Comparison of ENCODE assay signal across 1 cellular context in genomic region chr15:44853304-44853950, GRCh38.
TF ChIP-seq lines count a peak whose summit lies in the region.
"Not testable (repeated sequence)": the region's sequence is repeated elsewhere in the genome, so short reads cannot be mapped to it uniquely, and the experiment has no call there.

No MANE protein-coding gene starts in this region.

TF ChIP-seq in HepG2, 621 proteins besides CTCF, POLR2A, EP300 and RAD21 (continued from another document and continues in another):
- peak; percentile 54; the same call in 1 of the 2 replicates for TF ChIP-seq GATAD1 (CRISPR knock-in tag; IDR thresholded peaks at IDR 0.05)
- peak; percentile 46; the same call in 1 of the 2 replicates for TF ChIP-seq HOXA3 (CRISPR knock-in tag; IDR thresholded peaks at IDR 0.05)
- 0 out of 2 replicates have a peak, but pooled peaks have one; percentile 23 for TF ChIP-seq RERE (CRISPR knock-in tag; IDR thresholded peaks at IDR 0.05; ENCODE audit: low read depth)
- peak; percentile 42; the same call in 1 of the 2 replicates for TF ChIP-seq NR2F2 (IDR thresholded peaks at IDR 0.05; ENCODE audit: borderline replicate concordance, low read depth)
- peak; percentile 60 for TF ChIP-seq ZNF614 (CRISPR knock-in tag; IDR thresholded peaks at IDR 0.05; ENCODE audit: borderline replicate concordance)
- TF ChIP-seq RXRA (CRISPR knock-in tag; IDR thresholded peaks at IDR 0.05): peak; percentile 30; the same call in 1 of the 2 replicates
- TF ChIP-seq MEF2D (CRISPR knock-in tag; IDR thresholded peaks at IDR 0.05): peak; percentile 22; the same call in 1 of the 2 replicates
- TF ChIP-seq HHEX (CRISPR knock-in tag; IDR thresholded peaks at IDR 0.05): peak; percentile 44; the same call in 1 of the 2 replicates
- TF ChIP-seq FOXA1, SOX6, SOX13 (IDR thresholded peaks at IDR 0.05): not testable (repeated sequence)
- TF ChIP-seq FOXA1 (CRISPR knock-in tag; IDR thresholded peaks at IDR 0.05): peak; percentile 67; the same call in 1 of the 2 replicates
- TF ChIP-seq SP5 (CRISPR knock-in tag; IDR thresholded peaks at IDR 0.05; ENCODE audit: borderline replicate concordance, low read depth): peak; percentile 11; the same call in 1 of the 2 replicates
- TF ChIP-seq MIXL1 (CRISPR knock-in tag; IDR thresholded peaks at IDR 0.05): peak; percentile 32; the same call in 1 of the 2 replicates
- peak; percentile 82 for TF ChIP-seq GATAD2A (CRISPR knock-in tag; IDR thresholded peaks at IDR 0.05)
- TF ChIP-seq HOMEZ (CRISPR knock-in tag; IDR thresholded peaks at IDR 0.05; ENCODE audit: low read depth): peak; percentile 27; the same call in 1 of the 2 replicates
- TF ChIP-seq ARID5B (CRISPR knock-in tag; IDR thresholded peaks at IDR 0.05): peak; percentile 77
- TF ChIP-seq RARA (CRISPR knock-in tag; IDR thresholded peaks at IDR 0.05): peak; percentile 35; the same call in 1 of the 2 replicates
- 0 out of 2 replicates have a peak, but pooled peaks have one; percentile 33 for TF ChIP-seq ZBTB38 (CRISPR knock-in tag; IDR thresholded peaks at IDR 0.05)
- TF ChIP-seq SOX5 (CRISPR knock-in tag; IDR thresholded peaks at IDR 0.05; ENCODE audit: borderline replicate concordance): peak; percentile 71
- TF ChIP-seq ZNF580 (CRISPR knock-in tag; IDR thresholded peaks at IDR 0.05; ENCODE audit: borderline replicate concordance, low read depth): 0 out of 2 replicates have a peak, but pooled peaks have one; percentile 50
- TF ChIP-seq HMGXB4 (CRISPR knock-in tag; IDR thresholded peaks at IDR 0.05; ENCODE audit: borderline replicate concordance in 1 of 2, low read depth in 1 of 2): peak; percentile 48 to 54; a peak in 1 of 4 replicates
- TF ChIP-seq HMG20A (CRISPR knock-in tag; IDR thresholded peaks at IDR 0.05; ENCODE audit: borderline replicate concordance): peak; percentile 65; the same call in 1 of the 2 replicates
- TF ChIP-seq MED1 (CRISPR knock-in tag; IDR thresholded peaks at IDR 0.05): peak; percentile 52
- peak; percentile 65; the same call in 1 of the 2 replicates for TF ChIP-seq ZNF331 (CRISPR knock-in tag; IDR thresholded peaks at IDR 0.05)
- peak; percentile 60; the same call in 1 of the 2 replicates for TF ChIP-seq IKZF5 (CRISPR knock-in tag; IDR thresholded peaks at IDR 0.05)
- peak; percentile 44; the same call in 1 of the 2 replicates for TF ChIP-seq ZNF644 (CRISPR knock-in tag; IDR thresholded peaks at IDR 0.05; ENCODE audit: low read depth)
- peak; percentile 71 for TF ChIP-seq SOX6 (CRISPR knock-in tag; IDR thresholded peaks at IDR 0.05)
- peak; percentile 66; the same call in 1 of the 2 replicates for TF ChIP-seq CBX5 (CRISPR knock-in tag; IDR thresholded peaks at IDR 0.05; ENCODE audit: borderline replicate concordance)
- 0 out of 2 replicates have a peak, but pooled peaks have one; percentile 35 for TF ChIP-seq ZNF124 (CRISPR knock-in tag; IDR thresholded peaks at IDR 0.05)
- TF ChIP-seq PHF21A (CRISPR knock-in tag; IDR thresholded peaks at IDR 0.05): peak; percentile 58
- TF ChIP-seq THAP11 (CRISPR knock-in tag; IDR thresholded peaks at IDR 0.05): peak; percentile 51
- peak; percentile 49; the same call in 1 of the 2 replicates for TF ChIP-seq ZBTB33 (CRISPR knock-in tag; IDR thresholded peaks at IDR 0.05)
- peak; percentile 64; the same call in 1 of the 2 replicates for TF ChIP-seq ZBTB43 (CRISPR knock-in tag; conservative IDR thresholded peaks at IDR 0.05)
- 0 out of 2 replicates have a peak, but pooled peaks have one; percentile 44 for TF ChIP-seq ZBTB20 (CRISPR knock-in tag; IDR thresholded peaks at IDR 0.05; ENCODE audit: borderline replicate concordance, low read depth)
- peak in 1 of 2 experiments; percentile 75; a peak in 2 of 4 replicates for TF ChIP-seq SOX13 (CRISPR knock-in tag; conservative IDR thresholded peaks at IDR 0.05 in 1 of 2, IDR thresholded peaks at IDR 0.05 in 1 of 2)
- TF ChIP-seq HDAC1 (CRISPR knock-in tag; IDR thresholded peaks at IDR 0.05): peak; percentile 68
- TF ChIP-seq ZNF792 (CRISPR knock-in tag; IDR thresholded peaks at IDR 0.05): 0 out of 2 replicates have a peak, but pooled peaks have one; percentile 30
- peak; percentile 50; the same call in 1 of the 2 replicates for TF ChIP-seq KDM2A (CRISPR knock-in tag; IDR thresholded peaks at IDR 0.05; ENCODE audit: borderline replicate concordance, low read depth)
- TF ChIP-seq IRF2 (CRISPR knock-in tag; IDR thresholded peaks at IDR 0.05): 0 out of 2 replicates have a peak, but pooled peaks have one; percentile 39
- TF ChIP-seq KAT8 (CRISPR knock-in tag; IDR thresholded peaks at IDR 0.05): peak; percentile 38; the same call in 1 of the 2 replicates
